Comparison of ENCODE assay signal across 1 cellular context in the genomic region with DNA sequence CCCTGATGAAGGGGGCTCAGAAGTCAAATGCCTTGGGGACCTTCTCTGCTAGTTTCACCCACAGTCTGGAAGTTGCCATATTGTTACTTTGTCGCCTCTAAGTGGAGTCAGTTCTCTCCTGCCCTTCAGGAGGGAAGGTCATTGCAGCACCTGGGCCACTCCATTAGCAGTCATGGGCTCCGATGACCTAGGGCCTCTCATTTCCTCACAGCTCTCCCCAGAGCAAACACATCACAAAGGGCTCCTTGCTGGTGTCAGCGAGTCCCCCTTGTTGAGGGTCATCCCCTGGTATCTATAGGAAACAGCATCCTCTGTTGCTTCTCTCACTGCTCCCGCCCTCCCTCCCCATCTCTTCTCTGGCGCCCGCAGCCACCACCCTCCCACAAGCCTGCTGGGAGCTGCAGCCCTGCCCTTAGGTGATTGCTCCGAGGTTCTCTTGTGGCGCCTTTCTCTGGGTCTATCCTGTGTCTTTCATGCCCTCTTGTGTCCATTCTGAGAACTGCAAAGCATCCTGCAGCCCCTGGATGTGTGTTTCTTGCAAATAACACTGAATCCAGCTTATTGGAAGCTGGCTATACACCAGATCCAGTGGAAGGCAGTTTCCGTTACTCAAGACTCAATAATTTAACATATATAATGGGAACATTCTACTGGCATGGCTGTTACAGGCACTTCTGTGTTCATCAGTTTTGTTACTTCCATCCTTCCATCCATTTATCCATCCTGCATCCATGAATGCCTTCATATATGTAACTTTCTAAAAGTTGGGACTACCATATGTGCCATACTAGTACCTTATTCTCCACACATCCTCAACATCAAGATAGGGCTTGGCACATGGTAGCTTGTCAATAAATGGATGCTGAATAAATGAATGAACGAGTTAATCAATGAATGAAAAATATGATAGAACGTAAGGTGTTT.
A peak's percentile ranks its signal among the peaks of the same experiment; 100 is the strongest.
TF ChIP-seq lines count a peak whose summit lies in the region.

No MANE protein-coding gene starts in this region.

TF ChIP-seq in HepG2, 621 proteins besides CTCF, POLR2A, EP300 and RAD21 (continued from another document):
- TF ChIP-seq, protein P1, sequence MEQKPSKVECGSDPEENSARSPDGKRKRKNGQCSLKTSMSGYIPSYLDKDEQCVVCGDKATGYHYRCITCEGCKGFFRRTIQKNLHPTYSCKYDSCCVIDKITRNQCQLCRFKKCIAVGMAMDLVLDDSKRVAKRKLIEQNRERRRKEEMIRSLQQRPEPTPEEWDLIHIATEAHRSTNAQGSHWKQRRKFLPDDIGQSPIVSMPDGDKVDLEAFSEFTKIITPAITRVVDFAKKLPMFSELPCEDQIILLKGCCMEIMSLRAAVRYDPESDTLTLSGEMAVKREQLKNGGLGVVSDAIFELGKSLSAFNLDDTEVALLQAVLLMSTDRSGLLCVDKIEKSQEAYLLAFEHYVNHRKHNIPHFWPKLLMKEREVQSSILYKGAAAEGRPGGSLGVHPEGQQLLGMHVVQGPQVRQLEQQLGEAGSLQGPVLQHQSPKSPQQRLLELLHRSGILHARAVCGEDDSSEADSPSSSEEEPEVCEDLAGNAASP (CRISPR knock-in tag; IDR thresholded peaks at IDR 0.05; ENCODE audit: borderline replicate concordance), result peak; percentile 58; the same call in 1 of the 2 replicates
- TF ChIP-seq, protein P2, sequence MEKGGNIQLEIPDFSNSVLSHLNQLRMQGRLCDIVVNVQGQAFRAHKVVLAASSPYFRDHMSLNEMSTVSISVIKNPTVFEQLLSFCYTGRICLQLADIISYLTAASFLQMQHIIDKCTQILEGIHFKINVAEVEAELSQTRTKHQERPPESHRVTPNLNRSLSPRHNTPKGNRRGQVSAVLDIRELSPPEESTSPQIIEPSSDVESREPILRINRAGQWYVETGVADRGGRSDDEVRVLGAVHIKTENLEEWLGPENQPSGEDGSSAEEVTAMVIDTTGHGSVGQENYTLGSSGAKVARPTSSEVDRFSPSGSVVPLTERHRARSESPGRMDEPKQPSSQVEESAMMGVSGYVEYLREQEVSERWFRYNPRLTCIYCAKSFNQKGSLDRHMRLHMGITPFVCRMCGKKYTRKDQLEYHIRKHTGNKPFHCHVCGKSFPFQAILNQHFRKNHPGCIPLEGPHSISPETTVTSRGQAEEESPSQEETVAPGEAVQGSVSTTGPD (CRISPR knock-in tag; IDR thresholded peaks at IDR 0.05), result peak; percentile 23; the same call in 1 of the 2 replicates
- TF ChIP-seq, protein P3, sequence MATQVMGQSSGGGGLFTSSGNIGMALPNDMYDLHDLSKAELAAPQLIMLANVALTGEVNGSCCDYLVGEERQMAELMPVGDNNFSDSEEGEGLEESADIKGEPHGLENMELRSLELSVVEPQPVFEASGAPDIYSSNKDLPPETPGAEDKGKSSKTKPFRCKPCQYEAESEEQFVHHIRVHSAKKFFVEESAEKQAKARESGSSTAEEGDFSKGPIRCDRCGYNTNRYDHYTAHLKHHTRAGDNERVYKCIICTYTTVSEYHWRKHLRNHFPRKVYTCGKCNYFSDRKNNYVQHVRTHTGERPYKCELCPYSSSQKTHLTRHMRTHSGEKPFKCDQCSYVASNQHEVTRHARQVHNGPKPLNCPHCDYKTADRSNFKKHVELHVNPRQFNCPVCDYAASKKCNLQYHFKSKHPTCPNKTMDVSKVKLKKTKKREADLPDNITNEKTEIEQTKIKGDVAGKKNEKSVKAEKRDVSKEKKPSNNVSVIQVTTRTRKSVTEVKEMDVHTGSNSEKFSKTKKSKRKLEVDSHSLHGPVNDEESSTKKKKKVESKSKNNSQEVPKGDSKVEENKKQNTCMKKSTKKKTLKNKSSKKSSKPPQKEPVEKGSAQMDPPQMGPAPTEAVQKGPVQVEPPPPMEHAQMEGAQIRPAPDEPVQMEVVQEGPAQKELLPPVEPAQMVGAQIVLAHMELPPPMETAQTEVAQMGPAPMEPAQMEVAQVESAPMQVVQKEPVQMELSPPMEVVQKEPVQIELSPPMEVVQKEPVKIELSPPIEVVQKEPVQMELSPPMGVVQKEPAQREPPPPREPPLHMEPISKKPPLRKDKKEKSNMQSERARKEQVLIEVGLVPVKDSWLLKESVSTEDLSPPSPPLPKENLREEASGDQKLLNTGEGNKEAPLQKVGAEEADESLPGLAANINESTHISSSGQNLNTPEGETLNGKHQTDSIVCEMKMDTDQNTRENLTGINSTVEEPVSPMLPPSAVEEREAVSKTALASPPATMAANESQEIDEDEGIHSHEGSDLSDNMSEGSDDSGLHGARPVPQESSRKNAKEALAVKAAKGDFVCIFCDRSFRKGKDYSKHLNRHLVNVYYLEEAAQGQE (IDR thresholded peaks at IDR 0.05; ENCODE audit: borderline replicate concordance in 1 of 2, low read depth in 1 of 2, low read length in 2 of 2), result no peak
- no peak for TF ChIP-seq ZNF335 (CRISPR knock-in tag; IDR thresholded peaks at IDR 0.05)
- TF ChIP-seq, protein P4, sequence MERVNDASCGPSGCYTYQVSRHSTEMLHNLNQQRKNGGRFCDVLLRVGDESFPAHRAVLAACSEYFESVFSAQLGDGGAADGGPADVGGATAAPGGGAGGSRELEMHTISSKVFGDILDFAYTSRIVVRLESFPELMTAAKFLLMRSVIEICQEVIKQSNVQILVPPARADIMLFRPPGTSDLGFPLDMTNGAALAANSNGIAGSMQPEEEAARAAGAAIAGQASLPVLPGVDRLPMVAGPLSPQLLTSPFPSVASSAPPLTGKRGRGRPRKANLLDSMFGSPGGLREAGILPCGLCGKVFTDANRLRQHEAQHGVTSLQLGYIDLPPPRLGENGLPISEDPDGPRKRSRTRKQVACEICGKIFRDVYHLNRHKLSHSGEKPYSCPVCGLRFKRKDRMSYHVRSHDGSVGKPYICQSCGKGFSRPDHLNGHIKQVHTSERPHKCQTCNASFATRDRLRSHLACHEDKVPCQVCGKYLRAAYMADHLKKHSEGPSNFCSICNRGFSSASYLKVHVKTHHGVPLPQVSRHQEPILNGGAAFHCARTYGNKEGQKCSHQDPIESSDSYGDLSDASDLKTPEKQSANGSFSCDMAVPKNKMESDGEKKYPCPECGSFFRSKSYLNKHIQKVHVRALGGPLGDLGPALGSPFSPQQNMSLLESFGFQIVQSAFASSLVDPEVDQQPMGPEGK (CRISPR knock-in tag; IDR thresholded peaks at IDR 0.05), result peak; percentile 30; the same call in 1 of the 2 replicates
- no peak for TF ChIP-seq PAX8 (CRISPR knock-in tag; IDR thresholded peaks at IDR 0.05; ENCODE audit: borderline replicate concordance)
- no peak for TF ChIP-seq ZNF354B (CRISPR knock-in tag; IDR thresholded peaks at IDR 0.05)
- TF ChIP-seq, protein P5, sequence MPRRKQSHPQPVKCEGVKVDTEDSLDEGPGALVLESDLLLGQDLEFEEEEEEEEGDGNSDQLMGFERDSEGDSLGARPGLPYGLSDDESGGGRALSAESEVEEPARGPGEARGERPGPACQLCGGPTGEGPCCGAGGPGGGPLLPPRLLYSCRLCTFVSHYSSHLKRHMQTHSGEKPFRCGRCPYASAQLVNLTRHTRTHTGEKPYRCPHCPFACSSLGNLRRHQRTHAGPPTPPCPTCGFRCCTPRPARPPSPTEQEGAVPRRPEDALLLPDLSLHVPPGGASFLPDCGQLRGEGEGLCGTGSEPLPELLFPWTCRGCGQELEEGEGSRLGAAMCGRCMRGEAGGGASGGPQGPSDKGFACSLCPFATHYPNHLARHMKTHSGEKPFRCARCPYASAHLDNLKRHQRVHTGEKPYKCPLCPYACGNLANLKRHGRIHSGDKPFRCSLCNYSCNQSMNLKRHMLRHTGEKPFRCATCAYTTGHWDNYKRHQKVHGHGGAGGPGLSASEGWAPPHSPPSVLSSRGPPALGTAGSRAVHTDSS (CRISPR knock-in tag; conservative IDR thresholded peaks at IDR 0.05), result 0 out of 2 replicates have a peak, but pooled peaks have one; percentile 24
- TF ChIP-seq ZBTB20 (CRISPR knock-in tag; IDR thresholded peaks at IDR 0.05; ENCODE audit: borderline replicate concordance, low read depth), result peak; percentile 21; the same call in 1 of the 2 replicates
- TF ChIP-seq NFKB2 (CRISPR knock-in tag; IDR thresholded peaks at IDR 0.05; ENCODE audit: borderline replicate concordance), result no peak
- TF ChIP-seq ZNF138 (CRISPR knock-in tag; IDR thresholded peaks at IDR 0.05; ENCODE audit: low read depth), result no peak
- TF ChIP-seq ZNF33B (CRISPR knock-in tag; IDR thresholded peaks at IDR 0.05), result 0 out of 2 replicates have a peak, but pooled peaks have one; percentile 38
- 0 out of 2 replicates have a peak, but pooled peaks have one; percentile 49 for TF ChIP-seq NRL (CRISPR knock-in tag; IDR thresholded peaks at IDR 0.05; ENCODE audit: borderline replicate concordance)
- TF ChIP-seq, protein P6, sequence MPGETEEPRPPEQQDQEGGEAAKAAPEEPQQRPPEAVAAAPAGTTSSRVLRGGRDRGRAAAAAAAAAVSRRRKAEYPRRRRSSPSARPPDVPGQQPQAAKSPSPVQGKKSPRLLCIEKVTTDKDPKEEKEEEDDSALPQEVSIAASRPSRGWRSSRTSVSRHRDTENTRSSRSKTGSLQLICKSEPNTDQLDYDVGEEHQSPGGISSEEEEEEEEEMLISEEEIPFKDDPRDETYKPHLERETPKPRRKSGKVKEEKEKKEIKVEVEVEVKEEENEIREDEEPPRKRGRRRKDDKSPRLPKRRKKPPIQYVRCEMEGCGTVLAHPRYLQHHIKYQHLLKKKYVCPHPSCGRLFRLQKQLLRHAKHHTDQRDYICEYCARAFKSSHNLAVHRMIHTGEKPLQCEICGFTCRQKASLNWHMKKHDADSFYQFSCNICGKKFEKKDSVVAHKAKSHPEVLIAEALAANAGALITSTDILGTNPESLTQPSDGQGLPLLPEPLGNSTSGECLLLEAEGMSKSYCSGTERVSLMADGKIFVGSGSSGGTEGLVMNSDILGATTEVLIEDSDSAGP (CRISPR knock-in tag; IDR thresholded peaks at IDR 0.05; ENCODE audit: borderline replicate concordance), result no peak
- TF ChIP-seq MAZ (IDR thresholded peaks at IDR 0.05; ENCODE audit: borderline replicate concordance, low read depth, low read length), result no peak
- TF ChIP-seq MAZ (CRISPR knock-in tag; IDR thresholded peaks at IDR 0.05; ENCODE audit: low read depth), result 0 out of 2 replicates have a peak, but pooled peaks have one; percentile 32
- TF ChIP-seq, protein P7, sequence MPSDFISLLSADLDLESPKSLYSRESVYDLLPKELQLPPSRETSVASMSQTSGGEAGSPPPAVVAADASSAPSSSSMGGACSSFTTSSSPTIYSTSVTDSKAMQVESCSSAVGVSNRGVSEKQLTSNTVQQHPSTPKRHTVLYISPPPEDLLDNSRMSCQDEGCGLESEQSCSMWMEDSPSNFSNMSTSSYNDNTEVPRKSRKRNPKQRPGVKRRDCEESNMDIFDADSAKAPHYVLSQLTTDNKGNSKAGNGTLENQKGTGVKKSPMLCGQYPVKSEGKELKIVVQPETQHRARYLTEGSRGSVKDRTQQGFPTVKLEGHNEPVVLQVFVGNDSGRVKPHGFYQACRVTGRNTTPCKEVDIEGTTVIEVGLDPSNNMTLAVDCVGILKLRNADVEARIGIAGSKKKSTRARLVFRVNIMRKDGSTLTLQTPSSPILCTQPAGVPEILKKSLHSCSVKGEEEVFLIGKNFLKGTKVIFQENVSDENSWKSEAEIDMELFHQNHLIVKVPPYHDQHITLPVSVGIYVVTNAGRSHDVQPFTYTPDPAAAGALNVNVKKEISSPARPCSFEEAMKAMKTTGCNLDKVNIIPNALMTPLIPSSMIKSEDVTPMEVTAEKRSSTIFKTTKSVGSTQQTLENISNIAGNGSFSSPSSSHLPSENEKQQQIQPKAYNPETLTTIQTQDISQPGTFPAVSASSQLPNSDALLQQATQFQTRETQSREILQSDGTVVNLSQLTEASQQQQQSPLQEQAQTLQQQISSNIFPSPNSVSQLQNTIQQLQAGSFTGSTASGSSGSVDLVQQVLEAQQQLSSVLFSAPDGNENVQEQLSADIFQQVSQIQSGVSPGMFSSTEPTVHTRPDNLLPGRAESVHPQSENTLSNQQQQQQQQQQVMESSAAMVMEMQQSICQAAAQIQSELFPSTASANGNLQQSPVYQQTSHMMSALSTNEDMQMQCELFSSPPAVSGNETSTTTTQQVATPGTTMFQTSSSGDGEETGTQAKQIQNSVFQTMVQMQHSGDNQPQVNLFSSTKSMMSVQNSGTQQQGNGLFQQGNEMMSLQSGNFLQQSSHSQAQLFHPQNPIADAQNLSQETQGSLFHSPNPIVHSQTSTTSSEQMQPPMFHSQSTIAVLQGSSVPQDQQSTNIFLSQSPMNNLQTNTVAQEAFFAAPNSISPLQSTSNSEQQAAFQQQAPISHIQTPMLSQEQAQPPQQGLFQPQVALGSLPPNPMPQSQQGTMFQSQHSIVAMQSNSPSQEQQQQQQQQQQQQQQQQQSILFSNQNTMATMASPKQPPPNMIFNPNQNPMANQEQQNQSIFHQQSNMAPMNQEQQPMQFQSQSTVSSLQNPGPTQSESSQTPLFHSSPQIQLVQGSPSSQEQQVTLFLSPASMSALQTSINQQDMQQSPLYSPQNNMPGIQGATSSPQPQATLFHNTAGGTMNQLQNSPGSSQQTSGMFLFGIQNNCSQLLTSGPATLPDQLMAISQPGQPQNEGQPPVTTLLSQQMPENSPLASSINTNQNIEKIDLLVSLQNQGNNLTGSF (CRISPR knock-in tag; IDR thresholded peaks at IDR 0.05), result no peak
- 0 out of 2 replicates have a peak, but pooled peaks have one; percentile 29 for TF ChIP-seq THAP11 (CRISPR knock-in tag; IDR thresholded peaks at IDR 0.05)
- no peak for TF ChIP-seq POLR2AphosphoS5 (IDR thresholded peaks at IDR 0.05; ENCODE audit: low read depth, low read length)
- no peak for TF ChIP-seq HCFC1 (IDR thresholded peaks at IDR 0.05; ENCODE audit: low read depth, low read length)
- TF ChIP-seq SOX13 (IDR thresholded peaks at IDR 0.05), result no peak
- 0 out of 4 replicates have a peak, but pooled peaks of 1 of the 2 experiments have one; percentile 17 for TF ChIP-seq SOX13 (CRISPR knock-in tag; conservative IDR thresholded peaks at IDR 0.05 in 1 of 2, IDR thresholded peaks at IDR 0.05 in 1 of 2)
- TF ChIP-seq, protein P8, sequence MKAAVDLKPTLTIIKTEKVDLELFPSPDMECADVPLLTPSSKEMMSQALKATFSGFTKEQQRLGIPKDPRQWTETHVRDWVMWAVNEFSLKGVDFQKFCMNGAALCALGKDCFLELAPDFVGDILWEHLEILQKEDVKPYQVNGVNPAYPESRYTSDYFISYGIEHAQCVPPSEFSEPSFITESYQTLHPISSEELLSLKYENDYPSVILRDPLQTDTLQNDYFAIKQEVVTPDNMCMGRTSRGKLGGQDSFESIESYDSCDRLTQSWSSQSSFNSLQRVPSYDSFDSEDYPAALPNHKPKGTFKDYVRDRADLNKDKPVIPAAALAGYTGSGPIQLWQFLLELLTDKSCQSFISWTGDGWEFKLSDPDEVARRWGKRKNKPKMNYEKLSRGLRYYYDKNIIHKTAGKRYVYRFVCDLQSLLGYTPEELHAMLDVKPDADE (CRISPR knock-in tag; IDR thresholded peaks at IDR 0.05), result no peak
TF ChIP-seq in HepG2: peak in this region for 75.
